ENCODE assay signal across 20 cellular contexts in the genomic region with DNA sequence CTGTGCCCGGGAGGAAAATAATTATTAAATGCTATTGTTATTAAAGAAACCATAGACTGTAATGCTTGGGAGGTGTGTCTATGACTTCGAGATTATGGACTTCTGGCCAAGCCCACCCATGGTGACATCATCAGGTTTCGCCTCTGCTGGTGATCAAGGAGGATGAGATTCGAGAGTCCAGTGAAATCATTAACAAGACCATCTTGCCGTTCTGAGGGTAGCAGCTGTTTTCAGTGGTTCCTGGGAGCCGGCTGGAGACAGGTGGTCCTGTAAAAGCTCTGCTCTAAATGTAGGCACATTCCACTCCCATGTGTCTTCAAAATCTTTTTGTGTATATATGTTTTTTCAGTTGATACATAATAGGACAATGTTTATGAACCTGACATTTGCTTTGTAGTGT. TPM values are rescaled to one million over a fixed set of nuclear protein-coding genes. Genes with fewer than 3 reads are reported as not detected.
"Had no signal": no experiment of that assay in that cellular context is flagged by ENCODE, and none has a peak within 500 bp of the region (broad histone marks: within the 10 kb centered on the region; RNA-seq: fewer than 3 reads in every experiment).

No MANE protein-coding gene starts in this region.

RNA-seq across cellular contexts. Expression of gene SSX3, which starts 2.8 kb away (rescaled TPM):
- total RNA-seq: naive thymus-derived CD4-positive, alpha-beta T cell; natural killer cell; occipital lobe; osteoblast; ovary; progenitor cell of endocrine pancreas; psoas muscle; renal cortical epithelial cell; right cardiac atrium; right lobe of liver; sigmoid colon; smooth muscle cell; spleen; suprapubic skin; transverse colon; upper lobe of right lung; urinary bladder; uterus had no signal
- polyA plus RNA-seq: naive thymus-derived CD4-positive, alpha-beta T cell; neural cell; ovary; psoas muscle; right cardiac atrium; sigmoid colon; smooth muscle cell; spleen; thymus; urinary bladder had no signal

RNA-seq across cellular contexts. Expression of gene SSX4, which starts 24.1 kb away (rescaled TPM):
- total RNA-seq: naive thymus-derived CD4-positive, alpha-beta T cell; natural killer cell; occipital lobe; osteoblast; ovary; progenitor cell of endocrine pancreas; psoas muscle; renal cortical epithelial cell; right cardiac atrium; right lobe of liver; sigmoid colon; smooth muscle cell; spleen; suprapubic skin; transverse colon; upper lobe of right lung; urinary bladder; uterus had no signal
- polyA plus RNA-seq: naive thymus-derived CD4-positive, alpha-beta T cell; neural cell; ovary; psoas muscle; right cardiac atrium; sigmoid colon; smooth muscle cell; spleen; urinary bladder had no signal

RNA-seq across cellular contexts. Expression of gene SSX4B, which starts 52.5 kb away (rescaled TPM):
- total RNA-seq: naive thymus-derived CD4-positive, alpha-beta T cell; natural killer cell; occipital lobe; osteoblast; ovary; progenitor cell of endocrine pancreas; psoas muscle; renal cortical epithelial cell; right cardiac atrium; right lobe of liver; sigmoid colon; smooth muscle cell; spleen; suprapubic skin; transverse colon; upper lobe of right lung; urinary bladder; uterus had no signal
- polyA plus RNA-seq: naive thymus-derived CD4-positive, alpha-beta T cell; neural cell; ovary; psoas muscle; right cardiac atrium; sigmoid colon; smooth muscle cell; spleen; thymus; urinary bladder had no signal
